In the genomic region with DNA sequence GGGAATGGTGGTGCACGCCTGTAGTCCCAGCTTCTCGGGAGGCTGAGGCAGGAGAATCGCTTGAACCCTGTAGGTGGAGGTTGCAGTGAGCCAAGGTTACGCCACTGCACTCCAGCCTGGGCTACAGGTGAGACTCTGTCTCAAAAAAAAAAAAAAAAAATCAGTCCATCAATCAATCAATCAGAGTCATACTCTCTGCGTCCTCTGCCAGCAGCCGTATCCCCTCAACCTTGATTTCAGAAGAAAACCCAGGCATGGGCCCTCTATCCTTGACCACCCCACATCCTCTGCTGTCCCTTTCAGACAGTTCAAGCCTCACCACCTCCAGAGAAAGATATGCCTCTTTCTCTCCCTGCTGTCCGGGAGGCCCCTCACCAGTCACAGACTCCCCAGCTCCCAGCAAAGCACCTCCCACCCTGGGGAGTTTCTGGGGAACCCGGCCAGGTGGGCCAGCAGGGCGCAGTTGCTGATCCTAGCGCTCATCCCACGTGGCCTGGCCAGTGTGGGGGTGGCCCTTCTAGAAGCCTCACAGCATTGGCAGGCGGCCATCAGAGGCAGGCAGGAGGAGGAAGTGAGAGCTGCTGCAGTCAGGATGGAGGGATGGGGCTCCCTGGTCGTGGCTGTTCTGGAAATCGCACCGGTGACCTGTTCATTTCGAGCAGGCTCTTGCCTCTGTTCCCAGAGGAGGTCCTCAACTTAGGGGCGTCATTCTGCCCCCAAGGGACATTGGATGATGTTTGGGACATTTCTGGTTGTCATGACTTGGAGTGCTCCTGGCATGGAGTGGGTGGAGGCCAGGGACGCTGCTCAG, we compare ENCODE assay signal across 6 cellular contexts.
A peak's percentile ranks its signal among the peaks of the same experiment; 100 is the strongest.
DNase-seq lines count a peak whose midpoint lies in the region; TF ChIP-seq lines count a peak whose summit lies in the region.

No MANE protein-coding gene starts in this region.

- TF ChIP-seq CTCF in HL-60 (IDR thresholded peaks at IDR 0.05; ENCODE audit: insufficient read depth, low read length), result no peak

- H3K9me3 ChIP-seq in mucosa of stomach (ENCODE audit: control insufficient read depth, low read length), result no peaks in the 10 kb centered on the region

- peak overlapping the region; percentile 18 for H3K9ac ChIP-seq in mucosa of stomach (ENCODE audit: low read length)

- H3K27me3 ChIP-seq in HL-60 (ENCODE audit: insufficient read depth, poor library complexity, severe bottlenecking), result no peaks in the 10 kb centered on the region
- no peaks in the 10 kb centered on the region for H3K27me3 ChIP-seq in mucosa of stomach (ENCODE audit: control insufficient read depth, insufficient read depth, low read length)

- peak; percentile 83 for DNase-seq in AG20443 (ENCODE audit: low spot score)
- peak; percentile 74 to 94 for DNase-seq in HL-60 (ENCODE audit: low read depth in 1 of 2, low spot score in 1 of 2)
- no peak for DNase-seq in cortex of kidney (lab: John Stamatoyannopoulos, UW)
- no peak for DNase-seq in epidermal melanocyte (ENCODE audit: insufficient read length, low spot score)

- H3K4me3 ChIP-seq in HL-60 (replicated peaks; ENCODE audit: insufficient read depth, low read length) (no peak overlapping the region), mucosa of stomach (ENCODE audit: low read length) (no peak overlapping the region)

- H3K4me1 ChIP-seq in mucosa of stomach (ENCODE audit: control insufficient read depth, insufficient read depth, low read length), result peaks cover 24% of the 10 kb centered on the region

- H3K27ac ChIP-seq in HL-60 (replicated peaks) (peak overlapping the region; percentile 66), angular gyrus (ENCODE audit: low read depth, low read length) (peak overlapping the region; percentile 62)

- no peaks in the 10 kb centered on the region for H3K36me3 ChIP-seq in mucosa of stomach (ENCODE audit: control insufficient read depth, insufficient read depth, low read length)

Comparison
In these comparisons a context has a peak if more than half of its experiments do, and no peak if none do; other contexts are left out.
1. DNase-seq: peak in AG20443 (single experiment) and HL-60 (2 of 2); none in cortex of kidney (single experiment) and epidermal melanocyte (single experiment).